In the genomic region with DNA sequence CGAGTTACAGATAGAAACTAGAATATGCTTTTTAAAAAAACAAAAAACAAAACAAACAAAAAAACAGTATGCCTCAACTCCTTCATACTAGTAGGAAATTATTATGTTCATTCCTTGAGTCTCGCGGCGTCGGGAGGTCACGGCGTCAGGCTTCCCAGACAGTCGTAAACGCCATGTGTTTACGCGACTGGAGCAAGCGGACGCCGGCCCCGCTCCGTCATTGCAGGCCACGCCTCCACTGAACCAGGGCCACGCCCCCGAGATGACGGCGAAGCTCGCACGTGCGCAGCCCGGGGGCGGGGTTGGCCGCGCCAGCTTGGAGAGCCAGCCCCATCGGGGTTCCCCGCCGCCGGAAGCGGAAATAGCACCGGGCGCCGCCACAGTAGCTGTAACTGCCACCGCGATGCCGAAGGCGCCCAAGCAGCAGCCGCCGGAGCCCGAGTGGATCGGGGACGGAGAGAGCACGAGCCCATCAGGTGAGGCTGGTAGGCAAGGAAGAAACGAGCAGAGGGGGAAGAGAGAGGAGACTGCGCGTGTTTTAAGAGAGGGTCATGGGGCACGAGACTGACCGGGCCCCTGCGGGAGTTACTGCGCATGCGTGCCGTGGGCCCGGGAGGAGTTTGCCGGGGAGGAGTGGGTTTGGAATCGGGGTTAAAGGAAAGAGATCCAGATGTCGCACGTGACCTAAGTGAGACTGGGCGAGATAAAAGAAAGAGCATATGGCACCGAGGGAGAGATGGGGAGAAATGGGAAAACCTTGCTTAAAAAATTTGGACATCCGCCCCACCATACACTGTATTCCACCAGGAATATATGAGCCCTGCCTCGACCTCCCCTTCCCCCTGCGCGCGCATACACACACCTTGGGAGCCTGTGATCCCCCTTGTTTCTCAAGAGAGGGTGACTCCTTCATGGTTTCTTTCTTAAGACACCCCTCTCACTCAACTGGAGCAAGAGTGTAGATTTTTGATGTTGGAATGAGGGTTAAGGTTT, we compare ENCODE assay signal across 8 cellular contexts.
DNase-seq lines count a peak whose midpoint lies in the region; ATAC-seq and TF ChIP-seq lines count a peak whose summit lies in the region.

ABCF1 (plus strand) TSS at position 358 of the 993 bp plus-strand sequence; CDS start at position 404, 46 bp downstream.

- H3K4me3 Mint-ChIP-seq in central memory CD8-positive, alpha-beta T cell, result peak within 1 kb of the TSS; percentile 98

- DNase-seq in AG09309 (ENCODE audit: low read depth), result peak; percentile 75
- DNase-seq in NCI-H446 (lab: John Stamatoyannopoulos, UW), result peak; percentile 91 to 98
- peak; percentile 99 for DNase-seq in activated CD4-positive, CD25-positive, alpha-beta regulatory T cell treated with anti-CD3 and anti-CD28 coated beads, Interleukin-2, amount 50 U/mL, for 16 hours (ENCODE audit: low read depth, low spot score)
- DNase-seq in central memory CD8-positive, alpha-beta T cell (ENCODE audit: low spot score in 2 of 2), result peak; percentile 99 to 100
- peak; percentile 97 for DNase-seq in inferior parietal cortex (ENCODE audit: extremely low spot score)
- DNase-seq in stimulated activated CD4-positive, alpha-beta T cell treated with anti-CD3 and anti-CD28 coated beads, Interleukin-12 subunit alpha, Interleukin-12 subunit beta, amount 100 ng/mL, for 24 hours (ENCODE audit: low read depth in 2 of 2), result peak; percentile 99

- no peaks in the 10 kb centered on the region for H3K27me3 Mint-ChIP-seq in central memory CD8-positive, alpha-beta T cell

- peak within 1 kb of the TSS; percentile 100 for H3K27ac Mint-ChIP-seq in central memory CD8-positive, alpha-beta T cell (ENCODE audit: low read depth)

- no peak for TF ChIP-seq CTCF in AG09309 (IDR thresholded peaks at IDR 0.05; ENCODE audit: control insufficient read depth, insufficient read depth, low read depth, low read length, missing control alignments)

- no peaks in the 10 kb centered on the region for H3K9me3 Mint-ChIP-seq in central memory CD8-positive, alpha-beta T cell

- ATAC-seq in GM19025 (IDR thresholded peaks at IDR 0.05; ENCODE audit: low read depth, unreplicated experiment), result peak; percentile 89
- peak; percentile 88 for ATAC-seq in HG03342 (IDR thresholded peaks at IDR 0.05; ENCODE audit: unreplicated experiment)
- ATAC-seq in central memory CD8-positive, alpha-beta T cell (replicated peaks; ENCODE audit: extremely low read depth, poor library complexity, severe bottlenecking), result peak; percentile 90

- peaks cover 22% of the 10 kb centered on the region for H3K36me3 Mint-ChIP-seq in central memory CD8-positive, alpha-beta T cell (ENCODE audit: insufficient read depth)

- H3K4me1 Mint-ChIP-seq in central memory CD8-positive, alpha-beta T cell, result peaks cover 61% of the 10 kb centered on the region

- H3K4me3 ChIP-seq in AG09309 (ENCODE audit: control insufficient read depth, low read depth, low read length), result peak within 1 kb of the TSS; percentile 97

Comparison
In these comparisons a context has a peak if more than half of its experiments do, and no peak if none do; other contexts are left out.
1. Peak in every context shown above with its lines: DNase-seq, ATAC-seq and H3K4me3 ChIP-seq.